In genomic region chr17:15651583-15652110, GRCh38 we compare ENCODE assay signal across 8 cellular contexts. TPM values are rescaled to one million over a fixed set of nuclear protein-coding genes. Genes with fewer than 3 reads are reported as not detected.
DNase-seq lines count a peak whose midpoint lies in the region; ATAC-seq and TF ChIP-seq lines count a peak whose summit lies in the region.

No MANE protein-coding gene starts in this region.

- no peak for TF ChIP-seq EP300 in stomach (IDR thresholded peaks at IDR 0.05)

- H3K4me3 ChIP-seq in HFF-Myc (replicated peaks; ENCODE audit: low read depth, low read length), result peak overlapping the region; percentile 80
- H3K4me3 ChIP-seq in stomach, result peak overlapping the region; percentile 43 to 55 (median 49)

- H3K4me3 Mint-ChIP-seq in T-cell, result peak overlapping the region; percentile 24 to 65 (median 54)
- peak overlapping the region; percentile 20 to 57 for H3K4me3 Mint-ChIP-seq in effector memory CD8-positive, alpha-beta T cell

- peak overlapping the region; percentile 80 to 91 (median 85) for H3K27ac ChIP-seq in stomach

- H3K4me1 Mint-ChIP-seq in T-cell, result peaks cover 9 to 18% (median 13%) of the 10 kb centered on the region in 3 donors
- H3K4me1 Mint-ChIP-seq in effector memory CD8-positive, alpha-beta T cell (ENCODE audit: low read depth in 2 of 2), result peaks cover 0 to 4% of the 10 kb centered on the region in 2 donors

- H3K27me3 ChIP-seq in stomach, result no peaks in the 10 kb centered on the region

- DNase-seq in GM03348 (ENCODE audit: low spot score), result peak; percentile 94
- peak; percentile 99 for DNase-seq in HFF-Myc (ENCODE audit: extremely low read depth, low read depth)
- peak; percentile 95 for DNase-seq in NCI-H1105 (lab: John Stamatoyannopoulos, UW)
- DNase-seq in T-cell, result peak in 22 of 34 experiments; percentile 1 to 39 (median 6)
- no peak for DNase-seq in effector memory CD8-positive, alpha-beta T cell
- DNase-seq in medulla oblongata (ENCODE audit: extremely low spot score), result peak; percentile 89
- peak; percentile 91 for DNase-seq in stomach

- no peaks in the 10 kb centered on the region for H3K27me3 Mint-ChIP-seq in T-cell
- no peaks in the 10 kb centered on the region for H3K27me3 Mint-ChIP-seq in effector memory CD8-positive, alpha-beta T cell

- peaks cover 4% of the 10 kb centered on the region for H3K36me3 Mint-ChIP-seq in T-cell
- H3K36me3 Mint-ChIP-seq in effector memory CD8-positive, alpha-beta T cell (ENCODE audit: insufficient read depth), result peaks cover 3% of the 10 kb centered on the region

- ATAC-seq in T-cell (replicated peaks in 1 of 4) (peak; percentile 40 to 68 (median 64)), HG02870 (IDR thresholded peaks at IDR 0.05; ENCODE audit: unreplicated experiment) (no peak)
- peak; percentile 54 for ATAC-seq in effector memory CD8-positive, alpha-beta T cell (replicated peaks)

- H3K9me3 Mint-ChIP-seq in T-cell, result no peaks in the 10 kb centered on the region
- no peaks in the 10 kb centered on the region for H3K9me3 Mint-ChIP-seq in effector memory CD8-positive, alpha-beta T cell

- POLR2A ChIA-PET in T-cell (lab: Charles Lee), result no interaction called here

- no peaks in the 10 kb centered on the region for H3K36me3 ChIP-seq in stomach

- H3K4me1 ChIP-seq in stomach, result peaks cover 20 to 40% (median 34%) of the 10 kb centered on the region in 4 donors

- no peaks in the 10 kb centered on the region for H3K9me3 ChIP-seq in stomach

- CTCF ChIA-PET in T-cell (lab: Charles Lee), result no interaction called here

- WGBS in stomach, 5 donors, result 2 to 10% (median 3%) methylated on average over 7 to 8 of the region's 8 CpGs

- intact Hi-C loops in stomach (cut with DNase I; ENCODE audit: low total_unique reads), result no loop called here

- TF ChIP-seq POLR2A in stomach (IDR thresholded peaks at IDR 0.05), result no peak

- TF ChIP-seq CTCF in HFF-Myc (IDR thresholded peaks at IDR 0.05; ENCODE audit: low read depth, low read length, missing control alignments), result no peak
- TF ChIP-seq CTCF in stomach (IDR thresholded peaks at IDR 0.05), result no peak

- no peak overlapping the region for H3K27ac Mint-ChIP-seq in T-cell
- peak overlapping the region; percentile 59 to 82 for H3K27ac Mint-ChIP-seq in effector memory CD8-positive, alpha-beta T cell

RNA-seq across cellular contexts. Expression of gene FBXW10B, which starts 32.1 kb away (rescaled TPM):
- 1 to 10 TPM in 2 of 5 donors, under 1 TPM in 3; 0.38 to 1.3 (median 0.85) TPM for total RNA-seq in T-cell
- total RNA-seq in stomach, result 10 to 100 TPM in 2 of 5 donors, 1 to 10 TPM in 1, not detected in 2; 2.0 to 13.0 (median 11.2) TPM
- polyA plus RNA-seq in stomach, result 1 to 10 TPM in 2 of 3 donors, under 1 TPM in 1; 0.31 to 2.8 (median 1.5) TPM

RNA-seq across cellular contexts. Expression of gene TRIM16, which starts 32.5 kb away (rescaled TPM):
- total RNA-seq in T-cell (10 to 100 TPM in 2 of 5 donors, 1 to 10 TPM in 3; 6.4 to 13.8 (median 8.9) TPM), stomach (10 to 100 TPM in 4 of 5 donors, 1 to 10 TPM in 1; 1.2 to 82.9 (median 46.3) TPM)
- polyA plus RNA-seq in stomach, result 10 to 100 TPM; 19.4 to 70.9 (median 24.5) TPM

RNA-seq across cellular contexts. Expression of gene ZNF286A, which starts 47.9 kb away (rescaled TPM):
- 10 to 100 TPM; 15.9 to 44.3 (median 26.0) TPM for total RNA-seq in T-cell
- total RNA-seq in stomach, result 10 to 100 TPM in 3 of 5 donors, 1 to 10 TPM in 2; 4.7 to 29.4 (median 13.6) TPM
- polyA plus RNA-seq in stomach, result 1 to 10 TPM; 3.5 to 5.7 (median 4.3) TPM

Comparison
In these comparisons a context has a peak if more than half of its experiments do, and no peak if none do; other contexts are left out.
1. DNase-seq: peak in GM03348 (single experiment), HFF-Myc (single experiment), NCI-H1105 (single experiment), T-cell (22 of 34), medulla oblongata (single experiment) and stomach (single experiment); none in effector memory CD8-positive, alpha-beta T cell (0 of 3).
2. H3K27ac Mint-ChIP-seq: peak in effector memory CD8-positive, alpha-beta T cell (2 of 2); none in T-cell (0 of 2).